ENCODE assay signal across 1 cellular context in genomic region chr10:24240001-24240751, GRCh38.
TF ChIP-seq lines count a peak whose summit lies in the region.

No MANE protein-coding gene starts in this region.

TF ChIP-seq in GM23338, 12 proteins besides CTCF, POLR2A, EP300 and RAD21 (continued from another document):
- TF ChIP-seq ZNF462 (CRISPR knock-in tag; IDR thresholded peaks at IDR 0.05) = no peak
- no peak for TF ChIP-seq ZNF331 (CRISPR knock-in tag; IDR thresholded peaks at IDR 0.05; ENCODE audit: low read depth)
- TF ChIP-seq POLR2AphosphoS5 (IDR thresholded peaks at IDR 0.05; ENCODE audit: low read depth) = no peak
- no peak for TF ChIP-seq NANOG (IDR thresholded peaks at IDR 0.05; ENCODE audit: borderline replicate concordance)
- TF ChIP-seq ETS1 (IDR thresholded peaks at IDR 0.05) = no peak
- no peak for TF ChIP-seq STAT1 (IDR thresholded peaks at IDR 0.05; ENCODE audit: unreplicated experiment)
- TF ChIP-seq CREB1 (CRISPR knock-in tag; IDR thresholded peaks at IDR 0.05; ENCODE audit: low read depth) = no peak
- no peak for TF ChIP-seq EZH2 (IDR thresholded peaks at IDR 0.05; ENCODE audit: low read depth, unreplicated experiment)
